9 cellular contexts compared by ENCODE assay signal in the genomic region with DNA sequence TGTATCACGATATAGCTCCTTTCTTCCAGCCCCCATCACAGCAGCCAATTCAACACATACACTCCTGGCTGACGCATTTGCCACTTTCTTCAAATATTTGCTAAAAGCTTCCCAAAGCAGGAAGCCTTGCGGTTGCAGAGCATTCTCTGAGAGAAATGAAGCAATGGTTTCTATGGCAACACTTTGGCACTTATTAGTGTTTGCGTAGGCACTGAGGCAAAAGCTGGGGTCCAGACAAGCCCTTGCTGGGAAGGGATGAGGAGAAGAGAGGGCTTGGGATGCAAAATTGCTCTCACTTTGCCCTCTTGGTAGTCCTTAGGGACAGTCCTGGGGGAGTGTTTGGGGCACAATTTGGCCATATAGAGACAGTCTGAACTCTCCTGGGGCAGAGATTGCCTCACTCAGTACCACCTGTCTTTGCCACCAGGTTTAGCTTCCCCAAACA. TPM values are rescaled to one million over a fixed set of nuclear protein-coding genes. Genes with fewer than 3 reads are reported as not detected.
A peak's percentile ranks its signal among the peaks of the same experiment; 100 is the strongest.
DNase-seq lines count a peak whose midpoint lies in the region; ATAC-seq lines count a peak whose summit lies in the region.
"Had no signal": no experiment of that assay in that cellular context is flagged by ENCODE, and none has a peak within 500 bp of the region (broad histone marks: within the 10 kb centered on the region; RNA-seq: fewer than 3 reads in every experiment).

No MANE protein-coding gene starts in this region.

- peak overlapping the region; percentile 64 for H3K27ac Mint-ChIP-seq in T-helper 17 cell

- H3K4me1 ChIP-seq in mesenchymal stem cell (ENCODE audit: control insufficient read depth, insufficient read depth, low read depth, low read length) = no peaks in the 10 kb centered on the region

- H3K27me3 ChIP-seq in mesenchymal stem cell (ENCODE audit: control insufficient read depth in 1 of 2, insufficient read depth in 1 of 2, low read length in 2 of 2) = peaks cover 0 to 29% of the 10 kb centered on the region in 2 experiments

- peaks cover 2% of the 10 kb centered on the region for H3K4me1 Mint-ChIP-seq in T-helper 17 cell

- no peak overlapping the region for H3K18ac ChIP-seq in mesenchymal stem cell (ENCODE audit: low read depth in 1 of 2, low read length in 2 of 2)

- H2AFZ ChIP-seq in mesenchymal stem cell (ENCODE audit: low read depth, low read length) = no peak overlapping the region

- H3K27ac ChIP-seq in mesenchymal stem cell (ENCODE audit: low read length, poor library complexity, severe bottlenecking) = no peak overlapping the region

- no peak overlapping the region for H2BK5ac ChIP-seq in mesenchymal stem cell (ENCODE audit: low read depth, low read length, poor library complexity, severe bottlenecking)

- H3K9ac ChIP-seq in mesenchymal stem cell (ENCODE audit: low read length) = no peak overlapping the region

- no peak overlapping the region for H2BK120ac ChIP-seq in mesenchymal stem cell (ENCODE audit: low read depth, low read length)

- no peak overlapping the region for H3K4me3 ChIP-seq in mesenchymal stem cell (ENCODE audit: insufficient read depth in 1 of 2, low read depth in 1 of 2, low read length in 2 of 2)

- H3K4me3 Mint-ChIP-seq in T-helper 17 cell = no peak overlapping the region

- H2AK5ac ChIP-seq in mesenchymal stem cell (ENCODE audit: low read length, severe bottlenecking) = no peak overlapping the region

- H3K36me3 ChIP-seq in mesenchymal stem cell (ENCODE audit: control insufficient read depth in 1 of 2, insufficient read depth in 2 of 2, low read depth in 1 of 2, low read length in 2 of 2) = no peaks in the 10 kb centered on the region

- no peak overlapping the region for H3K14ac ChIP-seq in mesenchymal stem cell (ENCODE audit: low read length in 2 of 2)

- DNase-seq in GM04504 (ENCODE audit: low read depth) (peak; percentile 71), T-helper 17 cell (peak in 1 of 3 donors; percentile 5), mesenchymal stem cell (peak; percentile 18), iPS-NIHi7 (ENCODE audit: extremely low spot score) (no peak), left colon (no peak), activated T-cell treated with anti-CD3 and anti-CD28 coated beads for 4 hours (no peak)
- DNase-seq: left cardiac atrium had no signal

- WGBS in mesenchymal stem cell = 86% methylated on average over 3 of the region's 4 CpGs

- H3K36me3 Mint-ChIP-seq in T-helper 17 cell (ENCODE audit: low read depth) = no peaks in the 10 kb centered on the region

- H3K79me1 ChIP-seq in mesenchymal stem cell (replicated peaks; ENCODE audit: low read length, poor library complexity, severe bottlenecking) = no peaks in the 10 kb centered on the region

- intact Hi-C loops in left colon (cut with DNase I, micrococcal nuclease) = no loop called here

- H3K9me3 ChIP-seq in T-helper 17 cell (ENCODE audit: control insufficient read depth, low read length, poor library complexity, severe bottlenecking) (no peaks in the 10 kb centered on the region), mesenchymal stem cell (ENCODE audit: control insufficient read depth, low read length) (no peaks in the 10 kb centered on the region)

- no peak overlapping the region for H2BK15ac ChIP-seq in mesenchymal stem cell (ENCODE audit: low read depth, poor library complexity, severe bottlenecking)

- no peak overlapping the region for H4K91ac ChIP-seq in mesenchymal stem cell (ENCODE audit: low read length)

- no peaks in the 10 kb centered on the region for H3K27me3 Mint-ChIP-seq in T-helper 17 cell

- no peak overlapping the region for H3K23ac ChIP-seq in mesenchymal stem cell (ENCODE audit: low read length in 2 of 2)

- ATAC-seq in HG03432 (IDR thresholded peaks at IDR 0.05; ENCODE audit: unreplicated experiment) = peak; percentile 76
- ATAC-seq in T-helper 17 cell = peak; percentile 85
- ATAC-seq in left colon = no peak
- ATAC-seq in HG02981 (IDR thresholded peaks at IDR 0.05; ENCODE audit: unreplicated experiment) = no peak

- H3K4me2 ChIP-seq in mesenchymal stem cell (ENCODE audit: low read length, poor library complexity, severe bottlenecking) = no peak overlapping the region

- H3K4ac ChIP-seq in mesenchymal stem cell (ENCODE audit: low read depth in 1 of 2, low read length in 2 of 2) = no peak overlapping the region

- no peak overlapping the region for H2BK12ac ChIP-seq in mesenchymal stem cell (ENCODE audit: low read length in 2 of 2)

- no peak overlapping the region for H4K8ac ChIP-seq in mesenchymal stem cell (ENCODE audit: low read length)

RNA-seq across cellular contexts. Expression of gene PAK3, which starts 55.0 kb away (rescaled TPM):
- 1 to 10 TPM; 1.4 to 2.7 TPM for total RNA-seq in T-helper 17 cell
- polyA plus RNA-seq in mesenchymal stem cell (2013, experiment 1 of 2) = 0.36 TPM
- 0.32 TPM for polyA plus RNA-seq in mesenchymal stem cell (2013, experiment 2 of 2)
- under 1 TPM; 0.84 to 0.95 TPM for total RNA-seq in left colon

Comparison
In these comparisons a context has a peak if more than half of its experiments do, and no peak if none do; other contexts are left out.
1. DNase-seq: peak in GM04504 (single experiment) and mesenchymal stem cell (single experiment); none in iPS-NIHi7 (single experiment), left colon (0 of 2) and activated T-cell treated with anti-CD3 and anti-CD28 coated beads for 4 hours (single experiment).
2. ATAC-seq: peak in HG03432 (single experiment) and T-helper 17 cell (single experiment); none in left colon (single experiment) and HG02981 (single experiment).